ENCODE assay signal across 10 cellular contexts in genomic region chr7:90412458-90413184, GRCh38. TPM values are rescaled to one million over a fixed set of nuclear protein-coding genes. Genes with fewer than 3 reads are reported as not detected.
DNase-seq lines count a peak whose midpoint lies in the region; TF ChIP-seq lines count a peak whose summit lies in the region.
"Had no signal": no experiment of that assay in that cellular context is flagged by ENCODE, and none has a peak within 500 bp of the region (broad histone marks: within the 10 kb centered on the region; RNA-seq: fewer than 3 reads in every experiment).

No MANE protein-coding gene starts in this region.

- H3K4me1 Mint-ChIP-seq in CD14-positive monocyte: no peaks in the 10 kb centered on the region
- no peaks in the 10 kb centered on the region for H3K4me1 Mint-ChIP-seq in mesothelial cell of epicardium
- H3K4me1 Mint-ChIP-seq in osteocyte (ENCODE audit: unreplicated experiment): no peaks in the 10 kb centered on the region
- H3K4me1 Mint-ChIP-seq: IgD-negative memory B cell had no signal

- DNase-seq in ELF-1 (ENCODE audit: low read depth, low spot score) (peak; percentile 27), HEK293T (ENCODE audit: extremely low spot score) (peak; percentile 14), UCSD-AML1 (lab: John Stamatoyannopoulos, UW; ENCODE audit: unreplicated experiment) (peak; percentile 8), iPS DF 19.7 (ENCODE audit: low read depth, low spot score) (peak; percentile 15), CD14-positive monocyte (ENCODE audit: low spot score) (no peak), mesothelial cell of epicardium (ENCODE audit: low spot score in 2 of 2, unreplicated experiment in 2 of 2) (no peak), osteocyte (ENCODE audit: extremely low spot score, unreplicated experiment) (no peak), cortex of kidney (lab: John Stamatoyannopoulos, UW) (no peak)

- no peak overlapping the region for H3K4me3 Mint-ChIP-seq in CD14-positive monocyte
- no peak overlapping the region for H3K4me3 Mint-ChIP-seq in mesothelial cell of epicardium
- no peak overlapping the region for H3K4me3 Mint-ChIP-seq in osteocyte (ENCODE audit: unreplicated experiment)
- H3K4me3 Mint-ChIP-seq: IgD-negative memory B cell had no signal

- TF ChIP-seq CTCF in CD14-positive monocyte (IDR thresholded peaks at IDR 0.05) (no peak), mesothelial cell of epicardium (IDR thresholded peaks at IDR 0.05; ENCODE audit: unreplicated experiment) (no peak), osteocyte (IDR thresholded peaks at IDR 0.05) (no peak)

- H3K9me3 Mint-ChIP-seq in CD14-positive monocyte: peaks cover 0 to 1% (median 0%) of the 10 kb centered on the region in 7 donors
- no peaks in the 10 kb centered on the region for H3K9me3 Mint-ChIP-seq in mesothelial cell of epicardium
- H3K9me3 Mint-ChIP-seq in osteocyte (ENCODE audit: unreplicated experiment): no peaks in the 10 kb centered on the region
- H3K9me3 Mint-ChIP-seq: IgD-negative memory B cell had no signal

- peaks cover 4 to 9% of the 10 kb centered on the region in 2 donors for H3K36me3 Mint-ChIP-seq in CD14-positive monocyte
- H3K36me3 Mint-ChIP-seq in mesothelial cell of epicardium: peaks cover 25% of the 10 kb centered on the region
- peaks cover 27% of the 10 kb centered on the region for H3K36me3 Mint-ChIP-seq in osteocyte (ENCODE audit: unreplicated experiment)

- intact Hi-C loops in CD14-positive monocyte (cut with micrococcal nuclease): no loop called here

- POLR2A ChIA-PET in HEK293T (lab: Yijun Ruan, JAX): no interaction called here

- H3K27ac Mint-ChIP-seq in CD14-positive monocyte (peak overlapping the region in 1 of 7 donors; percentile 51), mesothelial cell of epicardium (no peak overlapping the region), osteocyte (ENCODE audit: unreplicated experiment) (no peak overlapping the region)
- H3K27ac Mint-ChIP-seq: IgD-negative memory B cell had no signal

- H3K27me3 Mint-ChIP-seq in CD14-positive monocyte (ENCODE audit: low read depth in 3 of 3): peaks cover 0 to 2% (median 0%) of the 10 kb centered on the region in 3 donors
- no peaks in the 10 kb centered on the region for H3K27me3 Mint-ChIP-seq in mesothelial cell of epicardium (ENCODE audit: low read depth)
- H3K27me3 Mint-ChIP-seq in osteocyte (ENCODE audit: unreplicated experiment): no peaks in the 10 kb centered on the region
- H3K27me3 Mint-ChIP-seq: IgD-negative memory B cell had no signal

- CTCF ChIA-PET in HEK293T (lab: Yijun Ruan, JAX): no interaction called here

TF ChIP-seq in HEK293T, 16 proteins besides CTCF, POLR2A, EP300 and RAD21:
- no peak for TF ChIP-seq L3MBTL2 (conservative IDR thresholded peaks at IDR 0.05)
- no peak for TF ChIP-seq LEF1 (IDR thresholded peaks at IDR 0.05; ENCODE audit: borderline replicate concordance)
- no peak for TF ChIP-seq ARNT (IDR thresholded peaks at IDR 0.05)
- no peak for TF ChIP-seq BHLHE40 (IDR thresholded peaks at IDR 0.05; ENCODE audit: borderline replicate concordance)
- TF ChIP-seq TARDBP (IDR thresholded peaks at IDR 0.05): no peak
- TF ChIP-seq, protein P1, sequence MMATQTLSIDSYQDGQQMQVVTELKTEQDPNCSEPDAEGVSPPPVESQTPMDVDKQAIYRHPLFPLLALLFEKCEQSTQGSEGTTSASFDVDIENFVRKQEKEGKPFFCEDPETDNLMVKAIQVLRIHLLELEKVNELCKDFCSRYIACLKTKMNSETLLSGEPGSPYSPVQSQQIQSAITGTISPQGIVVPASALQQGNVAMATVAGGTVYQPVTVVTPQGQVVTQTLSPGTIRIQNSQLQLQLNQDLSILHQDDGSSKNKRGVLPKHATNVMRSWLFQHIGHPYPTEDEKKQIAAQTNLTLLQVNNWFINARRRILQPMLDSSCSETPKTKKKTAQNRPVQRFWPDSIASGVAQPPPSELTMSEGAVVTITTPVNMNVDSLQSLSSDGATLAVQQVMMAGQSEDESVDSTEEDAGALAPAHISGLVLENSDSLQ (IDR thresholded peaks at IDR 0.05): no peak
- no peak for TF ChIP-seq FOXM1 (IDR thresholded peaks at IDR 0.05; ENCODE audit: borderline replicate concordance)
- TF ChIP-seq ZNF384 (IDR thresholded peaks at IDR 0.05): no peak
- TF ChIP-seq CTBP1 (IDR thresholded peaks at IDR 0.05; ENCODE audit: borderline replicate concordance): no peak
- no peak for TF ChIP-seq FOXA1 (IDR thresholded peaks at IDR 0.05)
- TF ChIP-seq HDGF (IDR thresholded peaks at IDR 0.05; ENCODE audit: borderline replicate concordance): no peak
- TF ChIP-seq NFRKB (IDR thresholded peaks at IDR 0.05): no peak
- no peak for TF ChIP-seq ELF4 (IDR thresholded peaks at IDR 0.05)
- TF ChIP-seq SUZ12 (IDR thresholded peaks at IDR 0.05): no peak
- TF ChIP-seq SP1 (IDR thresholded peaks at IDR 0.05): no peak

RNA-seq across cellular contexts. Expression of gene CLDN12, which starts 9.4 kb away (rescaled TPM):
- under 1 TPM; 0.32 to 0.60 TPM for polyA plus RNA-seq in CD14-positive monocyte
- total RNA-seq in mesothelial cell of epicardium (33.1 to 35.8 TPM (median 33.5 TPM) in 3 replicates), osteocyte (20.9 and 28.9 TPM in 2 replicates)

RNA-seq across cellular contexts. Expression of gene PTTG1IP2, which starts 56.8 kb away (rescaled TPM):
- not detected for polyA plus RNA-seq in CD14-positive monocyte
- total RNA-seq in mesothelial cell of epicardium (not detected in 3 replicates), osteocyte (not detected in 2 replicates)
- total RNA-seq: dermis microvascular lymphatic vessel endothelial cell had no signal
- polyA plus RNA-seq: IgD-negative memory B cell had no signal

Comparison
In these comparisons a context has a peak if more than half of its experiments do, and no peak if none do; other contexts are left out.
1. DNase-seq: peak in ELF-1 (single experiment), HEK293T (single experiment), UCSD-AML1 (single experiment) and iPS DF 19.7 (single experiment); none in CD14-positive monocyte (single experiment), mesothelial cell of epicardium (0 of 2), osteocyte (single experiment) and cortex of kidney (single experiment).